In the genomic region with DNA sequence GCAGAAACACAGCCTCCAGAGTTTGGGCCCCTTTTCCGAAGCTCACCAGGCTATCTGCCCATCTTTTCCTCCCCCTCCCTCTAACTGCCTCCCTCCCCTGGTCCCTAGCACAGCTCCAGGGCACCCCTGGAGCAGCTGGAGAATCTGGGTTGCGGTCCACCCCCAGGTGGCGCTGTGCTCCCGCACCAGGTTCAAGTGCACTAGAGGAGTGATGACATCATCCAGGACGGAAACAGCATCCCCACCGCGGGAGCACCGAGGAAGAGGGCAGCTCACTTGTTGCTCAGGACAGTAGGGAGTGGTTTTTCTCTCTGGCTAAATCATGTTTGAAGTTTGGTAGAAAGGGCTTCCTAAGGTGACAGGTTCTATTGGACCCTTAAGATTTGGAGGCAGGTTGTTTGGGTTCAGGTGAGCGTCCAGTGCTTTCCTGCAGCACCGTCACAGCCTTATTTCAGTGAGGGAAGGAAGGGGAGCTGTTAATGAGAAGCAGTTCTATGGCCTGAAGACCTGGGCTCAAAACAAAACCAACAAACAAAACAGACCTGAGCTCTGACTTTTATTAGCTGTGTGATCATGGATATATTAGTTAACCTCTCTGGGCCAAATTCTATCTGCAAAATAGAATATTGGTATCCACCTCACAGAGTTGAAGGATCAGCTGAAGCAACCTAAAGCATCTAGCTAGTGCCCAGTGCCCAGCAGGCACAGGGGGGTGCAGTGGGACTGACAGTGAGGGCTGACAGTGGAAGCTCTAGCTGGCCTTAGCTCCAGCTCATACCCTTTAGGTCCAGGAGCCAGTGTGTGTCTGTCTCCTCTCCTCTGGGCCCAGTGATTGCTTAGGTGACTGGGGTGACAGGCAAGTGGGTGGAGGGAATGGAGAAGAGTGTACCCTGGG, we compare ENCODE assay signal across 8 cellular contexts. TPM values are rescaled to one million over a fixed set of nuclear protein-coding genes. Genes with fewer than 3 reads are reported as not detected.
DNase-seq lines count a peak whose midpoint lies in the region; ATAC-seq and TF ChIP-seq lines count a peak whose summit lies in the region.

No MANE protein-coding gene starts in this region.

- H3K9me3 ChIP-seq in adipocyte (ENCODE audit: control insufficient read depth, low read length) (no peaks in the 10 kb centered on the region), left ventricle myocardium inferior (replicated peaks) (no peaks in the 10 kb centered on the region), uterus (no peaks in the 10 kb centered on the region)

- peaks cover 10% of the 10 kb centered on the region for H3K4me1 Mint-ChIP-seq in T-helper 1 cell treated with Interleukin-12 subunit alpha and Interleukin-12 subunit beta and Interleukin-4 antibody, amounts not matched to agents 30 μg/mL and 1 μg/mL, for 36 hours (ENCODE audit: low read depth)

- H3K27me3 ChIP-seq in adipocyte (replicated peaks; ENCODE audit: control insufficient read depth, insufficient read depth, low read length) = no peaks in the 10 kb centered on the region
- H3K27me3 ChIP-seq in left ventricle myocardium inferior (ENCODE audit: low read depth) = no peaks in the 10 kb centered on the region
- H3K27me3 ChIP-seq in uterus = no peaks in the 10 kb centered on the region

- peak overlapping the region; percentile 72 for H3K27ac Mint-ChIP-seq in T-helper 1 cell treated with Interleukin-12 subunit alpha and Interleukin-12 subunit beta and Interleukin-4 antibody, amounts not matched to agents 30 μg/mL and 1 μg/mL, for 36 hours

- H3K27ac ChIP-seq in left ventricle myocardium inferior (replicated peaks) = peak overlapping the region; percentile 73
- peak overlapping the region; percentile 82 to 85 for H3K27ac ChIP-seq in uterus

- H3K27me3 Mint-ChIP-seq in T-helper 1 cell treated with Interleukin-12 subunit alpha and Interleukin-12 subunit beta and Interleukin-4 antibody, amounts not matched to agents 30 μg/mL and 1 μg/mL, for 36 hours (ENCODE audit: low read depth) = peaks cover 8% of the 10 kb centered on the region

- peak overlapping the region; percentile 47 for H3K4me3 Mint-ChIP-seq in T-helper 1 cell treated with Interleukin-12 subunit alpha and Interleukin-12 subunit beta and Interleukin-4 antibody, amounts not matched to agents 30 μg/mL and 1 μg/mL, for 36 hours

- no peaks in the 10 kb centered on the region for H3K9me3 Mint-ChIP-seq in T-helper 1 cell treated with Interleukin-12 subunit alpha and Interleukin-12 subunit beta and Interleukin-4 antibody, amounts not matched to agents 30 μg/mL and 1 μg/mL, for 36 hours

- no peaks in the 10 kb centered on the region for H3K36me3 Mint-ChIP-seq in T-helper 1 cell treated with Interleukin-12 subunit alpha and Interleukin-12 subunit beta and Interleukin-4 antibody, amounts not matched to agents 30 μg/mL and 1 μg/mL, for 36 hours (ENCODE audit: low read depth)

- TF ChIP-seq POLR2A in uterus (IDR thresholded peaks at IDR 0.05) = peak; percentile 57

- H3K36me3 ChIP-seq in adipocyte (ENCODE audit: control insufficient read depth, insufficient read depth, low read length, severe bottlenecking) (peaks cover 27% of the 10 kb centered on the region), left ventricle myocardium inferior (peaks cover 5% of the 10 kb centered on the region), uterus (no peaks in the 10 kb centered on the region)

- ATAC-seq in HG02610 (IDR thresholded peaks at IDR 0.05; ENCODE audit: unreplicated experiment) = peak; percentile 86

- peak; percentile 78 for DNase-seq in GDM1 (lab: John Stamatoyannopoulos, UW)
- peak; percentile 80 for DNase-seq in NCI-H146 treated with DMSO at 0.1 percent for 48 hours (lab: John Stamatoyannopoulos, UW; ENCODE audit: unreplicated experiment)
- peak; percentile 96 for DNase-seq in adipocyte (ENCODE audit: low read depth)
- DNase-seq in left ventricle myocardium inferior = peak; percentile 89
- peak; percentile 73 for DNase-seq in putamen (ENCODE audit: low spot score)
- peak; percentile 95 to 96 for DNase-seq in uterus

- H3K4me1 ChIP-seq in adipocyte (ENCODE audit: control insufficient read depth, insufficient read depth, low read length) (peaks cover 25% of the 10 kb centered on the region), left ventricle myocardium inferior (peaks cover 27% of the 10 kb centered on the region), uterus (peaks cover 0 to 12% of the 10 kb centered on the region in 2 donors)

- peak; percentile 96 for TF ChIP-seq CTCF in left ventricle myocardium inferior (IDR thresholded peaks at IDR 0.05; ENCODE audit: borderline replicate concordance)
- TF ChIP-seq CTCF in uterus (IDR thresholded peaks at IDR 0.05) = peak; percentile 96 to 99 (median 98)

- peak overlapping the region; percentile 47 for H3K9ac ChIP-seq in adipocyte (ENCODE audit: low read length)

- intact Hi-C loops in left ventricle myocardium inferior (cut with micrococcal nuclease) = loop anchor here (5.0 kb wide), 1 partner anchor 76 kb away; no protein-coding TSS in a partner anchor
- intact Hi-C loops in uterus (cut with DNase I; ENCODE audit: low total_unique reads) = loop anchor here (2.0 kb wide), 1 partner anchor 49 kb away; no protein-coding TSS in a partner anchor

- no peak overlapping the region for H3K4me3 ChIP-seq in adipocyte (ENCODE audit: low read length)
- peak overlapping the region; percentile 29 for H3K4me3 ChIP-seq in left ventricle myocardium inferior
- H3K4me3 ChIP-seq in uterus = no peak overlapping the region

RNA-seq across cellular contexts. Expression of a gene that starts 7.5 kb away (rescaled TPM):
- 191 TPM for total RNA-seq in left ventricle myocardium inferior
- 10 to 100 TPM in 2 of 4 donors, 1 to 10 TPM in 2; 2.1 to 52.8 (median 12.0) TPM for total RNA-seq in uterus

RNA-seq across cellular contexts. Expression of a gene that starts 50.2 kb away (rescaled TPM):
- total RNA-seq in left ventricle myocardium inferior (9.2 TPM), uterus (100 to 1,000 TPM in 3 of 4 donors, 10 to 100 TPM in 1; 38.9 to 377 (median 147) TPM)

RNA-seq across cellular contexts. Expression of a gene that starts 59.1 kb away (rescaled TPM):
- total RNA-seq in left ventricle myocardium inferior = 87.5 TPM
- total RNA-seq in uterus = 10 to 100 TPM; 18.7 to 34.9 (median 29.7) TPM
